8 cellular contexts compared by ENCODE assay signal in genomic region chr1:10514490-10515235, GRCh38. TPM values are rescaled to one million over a fixed set of nuclear protein-coding genes. Genes with fewer than 3 reads are reported as not detected.
DNase-seq lines count a peak whose midpoint lies in the region; ATAC-seq and TF ChIP-seq lines count a peak whose summit lies in the region.

No MANE protein-coding gene starts in this region.

- H3K79me2 ChIP-seq in PC-3 (ENCODE audit: low read length): peaks cover 90% of the 10 kb centered on the region

- no peak overlapping the region for H3K4me2 ChIP-seq in PC-3 (ENCODE audit: low read length)

- no peaks in the 10 kb centered on the region for H4K20me1 ChIP-seq in PC-3 (ENCODE audit: low read length)

- H3K27me3 ChIP-seq in HUES64 (ENCODE audit: insufficient read depth, low read length) (no peaks in the 10 kb centered on the region), PC-3 (ENCODE audit: low read length) (no peaks in the 10 kb centered on the region)

- ATAC-seq in PC-3: no peak
- no peak for ATAC-seq in HG03025 (IDR thresholded peaks at IDR 0.05; ENCODE audit: low FRiP score, unreplicated experiment)
- ATAC-seq in GM19324 (IDR thresholded peaks at IDR 0.05; ENCODE audit: low FRiP score, unreplicated experiment): no peak

- POLR2A ChIA-PET in PC-3 (lab: Charles Lee; ENCODE audit: unreplicated experiment): no interaction called here

- H2AFZ ChIP-seq in PC-3 (ENCODE audit: low read length): no peak overlapping the region

- H3F3A ChIP-seq in PC-3 (ENCODE audit: low read length, unreplicated experiment): peaks cover 15% of the 10 kb centered on the region

- no peak overlapping the region for H3K9ac ChIP-seq in HUES64 (ENCODE audit: low read depth, low read length)
- H3K9ac ChIP-seq in PC-3 (ENCODE audit: low read length): no peak overlapping the region

- BruUV-seq in PC-3 (replicated peaks; lab: Mats Ljungman, UMichigan): no TSS peak

- no peaks in the 10 kb centered on the region for H3K9me3 ChIP-seq in HUES64 (ENCODE audit: insufficient read depth, low read depth, low read length)
- H3K9me3 ChIP-seq in PC-3 (ENCODE audit: low read length): no peaks in the 10 kb centered on the region

- H3K4me3 ChIP-seq in HUES64 (ENCODE audit: low read length) (no peak overlapping the region), PC-3 (ENCODE audit: low read length) (no peak overlapping the region), epithelial cell of esophagus (ENCODE audit: low read length) (no peak overlapping the region), retinal pigment epithelial cell (ENCODE audit: low read length) (no peak overlapping the region)

- 72% methylated on average over 8 of the region's 8 CpGs for WGBS in HUES64

- peak; percentile 52 for DNase-seq in Caki2 (ENCODE audit: low read depth)
- peak; percentile 64 for DNase-seq in PC-3
- DNase-seq in epithelial cell of esophagus (ENCODE audit: low read depth): peak; percentile 56
- DNase-seq in retinal pigment epithelial cell (ENCODE audit: low read depth): no peak
- no peak for DNase-seq in dedifferentiated amniotic fluid mesenchymal stem cell (ENCODE audit: extremely low spot score)

- intact Hi-C loops in PC-3 (cut with micrococcal nuclease): loop anchor here (1.0 to 10.0 kb wide), 4 partner anchors 163 to 450 kb away; no protein-coding TSS in a partner anchor

- in situ Hi-C loops in Caki2 (cut with HindIII; ENCODE audit: low pct_unique_long_range_greater_than_20kb, low sequenced_read_pairs): no loop called here

- TF ChIP-seq CTCF in PC-3 (conservative IDR thresholded peaks at IDR 0.05; ENCODE audit: low read depth, low read length) (peak; percentile 78), epithelial cell of esophagus (IDR thresholded peaks at IDR 0.05; ENCODE audit: insufficient read depth, low read depth, low read length, missing control alignments) (peak; percentile 80), retinal pigment epithelial cell (conservative IDR thresholded peaks at IDR 0.05; ENCODE audit: low read depth, low read length) (peak; percentile 70)

- H3K27ac ChIP-seq in HUES64 (ENCODE audit: low read depth, low read length) (0 out of 2 replicates have a peak overlapping the region, but pooled peaks have one; percentile 24), PC-3 (ENCODE audit: low read length) (no peak overlapping the region)

- H3K9me2 ChIP-seq in PC-3 (replicated peaks; ENCODE audit: low read length): no peaks in the 10 kb centered on the region

- H3K36me3 ChIP-seq in HUES64 (ENCODE audit: insufficient read depth, low read length) (no peaks in the 10 kb centered on the region), PC-3 (ENCODE audit: low read depth, low read length) (no peaks in the 10 kb centered on the region)

- H3K4me1 ChIP-seq in HUES64 (ENCODE audit: insufficient read depth, low read length): peaks cover 50% of the 10 kb centered on the region
- H3K4me1 ChIP-seq in PC-3 (ENCODE audit: insufficient read depth, low read length): peaks cover 47% of the 10 kb centered on the region

- CTCF ChIA-PET in PC-3 (lab: Charles Lee): no interaction called here

RNA-seq across cellular contexts. Expression of gene PEX14, which starts 39.9 kb away (rescaled TPM):
- 13.8 and 24.9 TPM in 2 replicates for total RNA-seq in Caki2 (2014; rRNA removed; shearing (Covaris generic); ENCODE audit: low replicate concordance)
- polyA plus RNA-seq in HUES64 (2013, experiment 1 of 2): 15.1 TPM
- polyA plus RNA-seq in HUES64 (2013, experiment 2 of 2): 18.3 TPM
- 24.9 and 32.1 TPM in 2 replicates for total RNA-seq in PC-3 (2014; rRNA removed)

RNA-seq across cellular contexts. Expression of gene DFFA, which starts 42.3 kb away (rescaled TPM):
- 31.8 and 31.9 TPM in 2 replicates for total RNA-seq in Caki2 (2014; rRNA removed; shearing (Covaris generic); ENCODE audit: low replicate concordance)
- 41.1 TPM for polyA plus RNA-seq in HUES64 (2013, experiment 1 of 2)
- polyA plus RNA-seq in HUES64 (2013, experiment 2 of 2): 41.0 TPM
- 46.7 and 52.0 TPM in 2 replicates for total RNA-seq in PC-3 (2014; rRNA removed)

Comparison
In these comparisons a context has a peak if more than half of its experiments do, and no peak if none do; other contexts are left out.
1. DNase-seq: peak in Caki2 (single experiment), PC-3 (single experiment) and epithelial cell of esophagus (single experiment); none in retinal pigment epithelial cell (single experiment) and dedifferentiated amniotic fluid mesenchymal stem cell (single experiment).
2. Peak in every context shown above with its lines, with median percentiles within 50 percentile points of each other: CTCF ChIP-seq.